ENCODE assay signal across 18 cellular contexts in the genomic region with DNA sequence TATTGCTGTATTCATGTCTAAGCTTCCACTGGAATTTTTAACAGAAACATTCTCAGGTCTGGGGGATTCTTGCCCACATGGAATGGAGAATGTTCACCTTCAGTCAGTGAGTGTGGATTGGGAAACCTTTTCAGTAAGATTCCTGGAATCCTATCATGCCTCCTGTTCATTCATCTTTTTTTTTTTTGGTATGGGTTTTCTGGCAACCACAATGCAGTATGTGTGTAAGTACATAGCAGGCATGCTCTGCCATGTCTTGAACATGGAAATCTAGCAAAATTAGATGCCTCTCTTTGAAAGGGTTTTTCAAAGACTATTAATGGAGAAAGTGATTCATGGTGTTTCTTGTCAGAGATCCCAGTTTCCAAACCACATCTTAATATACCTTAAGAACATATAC.
DNase-seq lines count a peak whose midpoint lies in the region; ATAC-seq, FAIRE-seq and TF ChIP-seq lines count a peak whose summit lies in the region.
"Had no signal": no experiment of that assay in that cellular context is flagged by ENCODE, and none has a peak within 500 bp of the region (broad histone marks: within the 10 kb centered on the region; RNA-seq: fewer than 3 reads in every experiment).

No MANE protein-coding gene starts in this region.

- H3K4me1 ChIP-seq in K562 (replicated peaks in 1 of 2; ENCODE audit: control insufficient read depth in 2 of 2, insufficient read depth in 2 of 2, low read length in 2 of 2), result peaks cover 0 to 23% of the 10 kb centered on the region in 2 experiments; a peak in 3 of 5 replicates
- H3K4me1 ChIP-seq in foreskin keratinocyte, result peaks cover 28% of the 10 kb centered on the region
- H3K4me1 ChIP-seq in thoracic aorta (ENCODE audit: control insufficient read depth in 1 of 2, low read depth in 2 of 2), result peaks cover 7 to 49% of the 10 kb centered on the region in 2 donors

- DNase-seq in RPMI7951 (ENCODE audit: low read depth) (peak; percentile 36), K562 (ENCODE audit: extremely low read depth in 1 of 4, low spot score in 3 of 4) (no peak), foreskin keratinocyte (peak; percentile 86 to 92), thoracic aorta (ENCODE audit: low spot score) (no peak), NCI-H774 (lab: John Stamatoyannopoulos, UW) (no peak), GM19238 (ENCODE audit: insufficient read length, low spot score) (no peak), NCI-H187 (lab: John Stamatoyannopoulos, UW) (no peak)
- DNase-seq: ACHN, DMS53, H9, MV-4-11, NCI-H1417 treated with DMSO at 0.1 percent for 48 hours, NCI-H2029, NCI-H510A had no signal

- no peaks in the 10 kb centered on the region for H4K20me1 ChIP-seq in K562 (replicated peaks; ENCODE audit: control insufficient read depth, insufficient read depth, low read length)

- FAIRE-seq in K562 (lab: Jason Lieb, UNC), result no peak
- FAIRE-seq: GM19239, HTR-8/SVneo had no signal

- no peaks in the 10 kb centered on the region for H3K79me2 ChIP-seq in K562 (ENCODE audit: control insufficient read depth, insufficient read depth, low read length)

- no peaks in the 10 kb centered on the region for H3K9me1 ChIP-seq in K562 (ENCODE audit: control insufficient read depth, insufficient read depth, low read length)

- H3K4me3 ChIP-seq in K562 (no peak overlapping the region), thoracic aorta (no peak overlapping the region)

- TF ChIP-seq RAD21 in K562 (CRISPR knock-in tag; conservative IDR thresholded peaks at IDR 0.05 in 1 of 2, IDR thresholded peaks at IDR 0.05 in 1 of 2), result no peak

- TF ChIP-seq POLR2A in K562 (conservative IDR thresholded peaks at IDR 0.05), result no peak

- no peaks in the 10 kb centered on the region for H3K36me3 ChIP-seq in K562 (ENCODE audit: control insufficient read depth, insufficient read depth, low read length)
- H3K36me3 ChIP-seq in thoracic aorta, result no peaks in the 10 kb centered on the region

- no peaks in the 10 kb centered on the region for H3K9me3 ChIP-seq in K562 (replicated peaks; ENCODE audit: control insufficient read depth, insufficient read depth, low read depth, low read length)
- H3K9me3 ChIP-seq in thoracic aorta, result no peaks in the 10 kb centered on the region

- POLR2A ChIA-PET in K562 (lab: Yijun Ruan, JAX), result interaction anchor here (0.7 to 2.1 kb wide), 3 partner anchors 10 to 22 kb away, joined by 3 to 7 read pairs (median 3); no protein-coding TSS in a partner anchor

- peak overlapping the region; percentile 47 for H3K4me2 ChIP-seq in K562 (ENCODE audit: insufficient read depth, low read length)

- CTCF ChIA-PET in K562 (lab: Yijun Ruan, JAX; ENCODE audit: low intra/inter-chr PET ratio), result no interaction called here

- TF ChIP-seq CTCF in K562 (IDR thresholded peaks at IDR 0.05 in 2 of 3, conservative IDR thresholded peaks at IDR 0.05 in 1 of 3; ENCODE audit: insufficient read depth in 2 of 3, low read depth in 1 of 3, low read length in 3 of 3) (no peak), foreskin keratinocyte (conservative IDR thresholded peaks at IDR 0.05) (no peak), thoracic aorta (IDR thresholded peaks at IDR 0.05) (no peak)

- 0 out of 2 replicates have a peak overlapping the region, but pooled peaks have one; percentile 7 for H2AFZ ChIP-seq in K562 (ENCODE audit: low read depth, low read length)

- in situ Hi-C loops in K562 (cut with MboI), result no loop called here

- H3K27ac ChIP-seq in K562 (ENCODE audit: extremely low read depth, low read depth, low read length) (peak overlapping the region; percentile 41; the same call in 1 of the 3 replicates), foreskin keratinocyte (no peak overlapping the region), thoracic aorta (peak overlapping the region; percentile 3 to 42)
- H3K27ac ChIP-seq: HL-60 had no signal

- H3K27me3 ChIP-seq in K562 (ENCODE audit: control insufficient read depth in 2 of 2, insufficient read depth in 2 of 2, low read length in 2 of 2), result no peaks in the 10 kb centered on the region
- H3K27me3 ChIP-seq in foreskin keratinocyte, result no peaks in the 10 kb centered on the region
- H3K27me3 ChIP-seq in thoracic aorta (replicated peaks; ENCODE audit: insufficient read depth), result no peaks in the 10 kb centered on the region

- no peak for ATAC-seq in K562
- peak; percentile 59 for ATAC-seq in foreskin keratinocyte
- no peak for ATAC-seq in thoracic aorta (ENCODE audit: insufficient number of reproducible peaks, low FRiP score, low read depth)
- ATAC-seq: Right ventricle myocardium inferior had no signal

- BruUV-seq in K562 (replicated peaks; lab: Mats Ljungman, UMichigan), result no TSS peak

- intact Hi-C loops in K562 (cut with micrococcal nuclease), result no loop called here

- no peak for TF ChIP-seq EP300 in K562 (IDR thresholded peaks at IDR 0.05; ENCODE audit: low read length)

- peak overlapping the region in 1 of 2 experiments; percentile 19; a peak in 1 of 4 replicates for H3K9ac ChIP-seq in K562 (ENCODE audit: insufficient read depth in 1 of 2, low read depth in 2 of 2, low read length in 2 of 2)

TF ChIP-seq in K562, 482 proteins besides CTCF, POLR2A, EP300 and RAD21:
- TF ChIP-seq FOXA3 (CRISPR knock-in tag; conservative IDR thresholded peaks at IDR 0.05 in 1 of 2, IDR thresholded peaks at IDR 0.05 in 1 of 2), result 0 out of 4 replicates have a peak, but pooled peaks of 1 of the 2 experiments have one; percentile 9
- TF ChIP-seq POLR3A (IDR thresholded peaks at IDR 0.05; ENCODE audit: borderline replicate concordance, extremely low read depth, insufficient read depth, insufficient read length), result no peak
- TF ChIP-seq TEAD4 (IDR thresholded peaks at IDR 0.05; ENCODE audit: low read length), result no peak
- TF ChIP-seq TEAD4 (CRISPR knock-in tag; IDR thresholded peaks at IDR 0.05; ENCODE audit: borderline replicate concordance), result no peak

Comparison
In these comparisons a context has a peak if more than half of its experiments do, and no peak if none do; other contexts are left out.
1. DNase-seq: peak in RPMI7951 (single experiment) and foreskin keratinocyte (2 of 2); none in K562 (0 of 4), thoracic aorta (single experiment), NCI-H774 (single experiment), GM19238 (single experiment) and NCI-H187 (0 of 2).